Comparison of ENCODE assay signal across 2 cellular contexts in genomic region chr16:74564451-74564984, GRCh38.
TF ChIP-seq lines count a peak whose summit lies in the region.

No MANE protein-coding gene starts in this region.

TF ChIP-seq in HepG2, 621 proteins besides CTCF, POLR2A, EP300 and RAD21:
- TF ChIP-seq HOMEZ (CRISPR knock-in tag; IDR thresholded peaks at IDR 0.05; ENCODE audit: low read depth) = no peak
- TF ChIP-seq MAFF (IDR thresholded peaks at IDR 0.05; ENCODE audit: low read depth, low read length) = 0 out of 2 replicates have a peak, but pooled peaks have one; percentile 26
- peak; percentile 63 to 65 for TF ChIP-seq MAFK (conservative IDR thresholded peaks at IDR 0.05 in 1 of 2, IDR thresholded peaks at IDR 0.05 in 1 of 2; ENCODE audit: low read length in 2 of 2)

TF ChIP-seq in IMR-90, 13 proteins besides CTCF, POLR2A, EP300 and RAD21:
- TF ChIP-seq MAFK (IDR thresholded peaks at IDR 0.05; ENCODE audit: low read depth, low read length) (0 out of 2 replicates have a peak, but pooled peaks have one; percentile 11), CHD1 (IDR thresholded peaks at IDR 0.05; ENCODE audit: low read depth, low read length) (no peak)
